10 cellular contexts compared by ENCODE assay signal in genomic region chr21:45589686-45590245, GRCh38. TPM values are rescaled to one million over a fixed set of nuclear protein-coding genes. Genes with fewer than 3 reads are reported as not detected.
DNase-seq lines count a peak whose midpoint lies in the region; ATAC-seq and TF ChIP-seq lines count a peak whose summit lies in the region.
"Had no signal": no experiment of that assay in that cellular context is flagged by ENCODE, and none has a peak within 500 bp of the region (broad histone marks: within the 10 kb centered on the region; RNA-seq: fewer than 3 reads in every experiment).

No MANE protein-coding gene starts in this region.

- peak overlapping the region; percentile 35 for H3K27ac ChIP-seq in effector memory CD4-positive, alpha-beta T cell (ENCODE audit: insufficient read depth, low read length, poor library complexity, severe bottlenecking)
- H3K27ac ChIP-seq in upper lobe of right lung: no peak overlapping the region
- H3K27ac ChIP-seq: SK-N-MC had no signal

- peaks cover 9% of the 10 kb centered on the region for H3K27me3 Mint-ChIP-seq in activated T-cell treated with anti-CD3 and anti-CD28 coated beads, Interleukin-2, amount 50 U/mL, for 72 hours (ENCODE audit: low read depth)
- H3K27me3 Mint-ChIP-seq in activated T-cell treated with anti-CD3 and anti-CD28 coated beads, Interleukin-2, amount 50 U/mL, for 24 hours: peaks cover 10% of the 10 kb centered on the region

- no peak for DNase-seq in activated T-cell treated with anti-CD3 and anti-CD28 coated beads, Interleukin-2, amount 50 U/mL, for 72 hours
- no peak for DNase-seq in activated T-cell treated with anti-CD3 and anti-CD28 coated beads, Interleukin-2, amount 50 U/mL, for 24 hours
- no peak for DNase-seq in effector memory CD4-positive, alpha-beta T cell
- DNase-seq in upper lobe of right lung (no peak), NCI-H510A treated with DMSO at 0.1 percent for 48 hours (lab: John Stamatoyannopoulos, UW) (no peak)
- DNase-seq: NCI-H187 had no signal

- H3K9me3 Mint-ChIP-seq in activated T-cell treated with anti-CD3 and anti-CD28 coated beads, Interleukin-2, amount 50 U/mL, for 72 hours: peaks cover 20% of the 10 kb centered on the region in 2 donors
- peaks cover 29% of the 10 kb centered on the region for H3K9me3 Mint-ChIP-seq in activated T-cell treated with anti-CD3 and anti-CD28 coated beads, Interleukin-2, amount 50 U/mL, for 24 hours

- peaks cover 22 to 28% of the 10 kb centered on the region in 2 donors for H3K36me3 Mint-ChIP-seq in activated T-cell treated with anti-CD3 and anti-CD28 coated beads, Interleukin-2, amount 50 U/mL, for 72 hours (ENCODE audit: insufficient read depth in 2 of 2)
- H3K36me3 Mint-ChIP-seq in activated T-cell treated with anti-CD3 and anti-CD28 coated beads, Interleukin-2, amount 50 U/mL, for 24 hours (ENCODE audit: low read depth): no peaks in the 10 kb centered on the region

- H3K36me3 ChIP-seq in effector memory CD4-positive, alpha-beta T cell (ENCODE audit: control insufficient read depth, insufficient read depth, low read length): no peaks in the 10 kb centered on the region
- H3K36me3 ChIP-seq in upper lobe of right lung: no peaks in the 10 kb centered on the region

- H3K4me3 ChIP-seq in effector memory CD4-positive, alpha-beta T cell (ENCODE audit: insufficient read depth, low read depth, low read length, poor library complexity, severe bottlenecking): peak overlapping the region; percentile 55
- H3K4me3 ChIP-seq in mononuclear cell (ENCODE audit: low read length) (peak overlapping the region; percentile 30), upper lobe of right lung (peak overlapping the region; percentile 51)

- no peak for TF ChIP-seq CTCF in upper lobe of right lung (IDR thresholded peaks at IDR 0.05)

- no peaks in the 10 kb centered on the region for H3K27me3 ChIP-seq in effector memory CD4-positive, alpha-beta T cell (replicated peaks; ENCODE audit: control insufficient read depth, insufficient read depth, low read length, poor library complexity, severe bottlenecking)
- H3K27me3 ChIP-seq in mononuclear cell (ENCODE audit: insufficient read depth, low read length) (peaks cover 28% of the 10 kb centered on the region), upper lobe of right lung (peaks cover 6% of the 10 kb centered on the region)

- peaks cover 28% of the 10 kb centered on the region for H3K4me1 Mint-ChIP-seq in activated T-cell treated with anti-CD3 and anti-CD28 coated beads, Interleukin-2, amount 50 U/mL, for 72 hours (ENCODE audit: low read depth)
- H3K4me1 Mint-ChIP-seq in activated T-cell treated with anti-CD3 and anti-CD28 coated beads, Interleukin-2, amount 50 U/mL, for 24 hours (ENCODE audit: low read depth): peaks cover 20% of the 10 kb centered on the region

- peaks cover 4% of the 10 kb centered on the region for H3K9me3 ChIP-seq in effector memory CD4-positive, alpha-beta T cell (ENCODE audit: control insufficient read depth, low read length)
- H3K9me3 ChIP-seq in mononuclear cell (ENCODE audit: low read depth, low read length) (peaks cover 6% of the 10 kb centered on the region), upper lobe of right lung (peaks cover 10% of the 10 kb centered on the region)

- H3K27ac Mint-ChIP-seq in activated T-cell treated with anti-CD3 and anti-CD28 coated beads, Interleukin-2, amount 50 U/mL, for 72 hours: no peak overlapping the region
- no peak overlapping the region for H3K27ac Mint-ChIP-seq in activated T-cell treated with anti-CD3 and anti-CD28 coated beads, Interleukin-2, amount 50 U/mL, for 24 hours

- intact Hi-C loops in upper lobe of right lung (cut with DNase I): no loop called here

- H3K4me3 Mint-ChIP-seq in activated T-cell treated with anti-CD3 and anti-CD28 coated beads, Interleukin-2, amount 50 U/mL, for 72 hours: peak overlapping the region; percentile 12 to 63
- no peak overlapping the region for H3K4me3 Mint-ChIP-seq in activated T-cell treated with anti-CD3 and anti-CD28 coated beads, Interleukin-2, amount 50 U/mL, for 24 hours

- H3K4me1 ChIP-seq in effector memory CD4-positive, alpha-beta T cell (ENCODE audit: control insufficient read depth, insufficient read depth, low read length, poor library complexity, severe bottlenecking): peaks cover 26% of the 10 kb centered on the region
- H3K4me1 ChIP-seq in mononuclear cell (ENCODE audit: insufficient read depth, low read length) (peaks cover 23% of the 10 kb centered on the region), upper lobe of right lung (peaks cover 5% of the 10 kb centered on the region)

- ATAC-seq in activated T-cell treated with anti-CD3 and anti-CD28 coated beads, Interleukin-2, amount 50 U/mL, for 72 hours (replicated peaks in 1 of 2): no peak
- ATAC-seq in upper lobe of right lung: no peak
- ATAC-seq in GM19324 (IDR thresholded peaks at IDR 0.05; ENCODE audit: low FRiP score, unreplicated experiment): no peak
- ATAC-seq in GM19452 (IDR thresholded peaks at IDR 0.05; ENCODE audit: unreplicated experiment): no peak

RNA-seq across cellular contexts. Expression of gene SLC19A1, which starts 47.5 kb away (rescaled TPM):
- 10 to 100 TPM; 30.4 to 40.1 TPM for total RNA-seq in activated T-cell treated with anti-CD3 and anti-CD28 coated beads, Interleukin-2, amount 50 U/mL, for 72 hours
- 10.6 TPM for total RNA-seq in mononuclear cell
- 39.3 TPM for total RNA-seq in upper lobe of right lung

RNA-seq across cellular contexts. Expression of gene PCBP3, which starts 53.8 kb away (rescaled TPM):
- 10 to 100 TPM; 20.2 to 24.1 TPM for total RNA-seq in activated T-cell treated with anti-CD3 and anti-CD28 coated beads, Interleukin-2, amount 50 U/mL, for 72 hours
- total RNA-seq in mononuclear cell (2.2 TPM), upper lobe of right lung (3.8 TPM)
